In genomic region chr3:184682671-184683070, GRCh38 we compare ENCODE assay signal across 26 cellular contexts.
"Had no signal": no experiment of that assay in that cellular context is flagged by ENCODE, and none has a peak within 500 bp of the region (broad histone marks: within the 10 kb centered on the region; RNA-seq: fewer than 3 reads in every experiment).

No MANE protein-coding gene starts in this region.

- H3K9me3 ChIP-seq: esophagus muscularis mucosa, gastroesophageal sphincter, heart left ventricle, left lung, mucosa of descending colon had no signal

- H3K4me3 ChIP-seq: coronary artery, dorsolateral prefrontal cortex, esophagus muscularis mucosa, gastroesophageal sphincter, heart left ventricle, hepatocyte, left lung, lung, mucosa of descending colon had no signal

- H3K4me2 ChIP-seq: hepatocyte had no signal

- H3K27ac ChIP-seq: coronary artery, dorsolateral prefrontal cortex, esophagus muscularis mucosa, foreskin keratinocyte, gastroesophageal sphincter, heart left ventricle, hepatocyte, left lung had no signal

- H3K27me3 Mint-ChIP-seq: memory B cell had no signal

- H3K79me2 ChIP-seq: hepatocyte had no signal

- H3K27me3 ChIP-seq: esophagus muscularis mucosa, gastroesophageal sphincter, heart left ventricle, hepatocyte, left lung had no signal

- H3K4me3 Mint-ChIP-seq: immature natural killer cell, memory B cell had no signal

- H2AFZ ChIP-seq: hepatocyte had no signal

- H3K36me3 ChIP-seq: esophagus muscularis mucosa, gastroesophageal sphincter, heart left ventricle, left lung had no signal

- FAIRE-seq: colon, endothelial cell of umbilical vein, frontal cortex had no signal

- DNase-seq: cerebellar nuclear complex; dermis blood vessel endothelial cell; effector CD4-positive, alpha-beta T cell; effector memory CD4-positive, alpha-beta T cell; heart left ventricle; hypothalamus; immature natural killer cell; islet precursor cell; left cardiac atrium; left lung; left ventricle myocardium superior; mammary epithelial cell; mesendoderm; midbrain had no signal

- H3K9me3 Mint-ChIP-seq: immature natural killer cell, memory B cell had no signal

- H3K4me1 ChIP-seq: foreskin keratinocyte had no signal

- H3K36me3 Mint-ChIP-seq: immature natural killer cell, memory B cell had no signal

- ATAC-seq: foreskin keratinocyte, gastroesophageal sphincter, heart left ventricle, left cardiac atrium, left lung, left ventricle myocardium superior, mucosa of descending colon had no signal

- H3K27ac Mint-ChIP-seq: memory B cell had no signal
